In the genomic region with DNA sequence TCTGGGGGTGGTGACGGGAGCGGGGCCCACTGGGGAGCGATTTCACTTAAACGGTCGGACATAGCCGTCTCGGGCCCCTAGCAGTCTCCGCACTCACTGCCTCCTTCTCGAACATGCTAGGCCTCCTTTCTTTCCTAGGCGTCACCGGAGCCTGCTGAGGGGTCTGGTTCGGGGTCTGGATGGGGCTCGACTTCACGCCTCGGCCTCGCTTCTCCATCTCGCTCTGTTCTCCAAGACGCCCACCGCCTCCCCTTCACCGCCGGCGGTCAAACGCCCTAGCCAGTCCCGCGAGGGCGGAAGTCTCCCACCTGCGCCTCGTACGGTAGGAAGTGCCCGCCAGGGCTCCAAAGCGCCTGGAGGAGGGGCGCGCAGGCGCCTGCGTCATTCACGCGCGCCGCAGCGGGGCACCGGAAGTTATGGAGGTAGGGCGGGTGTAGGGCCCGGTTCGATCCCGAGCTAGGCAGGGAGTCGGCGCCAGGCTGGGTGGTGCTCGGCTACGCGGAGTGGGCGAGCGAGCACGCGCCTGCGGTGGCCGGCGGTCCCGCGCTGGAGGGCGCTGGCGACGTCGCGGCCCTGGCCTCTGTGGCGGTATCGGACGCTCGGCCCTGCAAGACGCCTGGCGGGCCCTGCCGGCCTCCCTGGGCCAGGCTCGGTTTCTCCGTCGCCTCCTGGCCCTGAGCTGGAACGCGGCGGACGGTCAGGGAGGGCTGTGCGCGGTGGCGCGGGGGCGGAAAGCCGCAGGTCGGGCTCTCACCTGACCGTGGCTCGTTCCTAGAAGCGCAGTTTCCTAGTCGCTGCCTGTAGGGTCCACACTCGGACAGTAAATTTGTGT, we compare ENCODE assay signal across 1 cellular context.
TF ChIP-seq lines count a peak whose summit lies in the region.

A gene with protein sequence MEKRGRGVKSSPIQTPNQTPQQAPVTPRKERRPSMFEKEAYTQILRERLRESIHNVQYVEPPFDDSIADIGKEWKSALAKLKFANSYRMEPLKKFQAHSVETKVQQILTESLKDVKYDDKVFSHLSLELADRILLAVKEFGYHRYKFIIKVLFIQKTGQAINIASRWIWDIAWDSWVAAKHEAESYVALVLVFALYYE (minus strand): TSS at position 331 of the 832 bp plus-strand sequence. CDS start 114 bp downstream, at position 217.
A gene (plus strand): TSS at position 381 of the 832 bp plus-strand sequence. CDS start 36 bp downstream, at position 417.

TF ChIP-seq in WTC11, 78 proteins besides CTCF, POLR2A, EP300 and RAD21 (continued from another document and continues in another):
- TF ChIP-seq, protein P1, sequence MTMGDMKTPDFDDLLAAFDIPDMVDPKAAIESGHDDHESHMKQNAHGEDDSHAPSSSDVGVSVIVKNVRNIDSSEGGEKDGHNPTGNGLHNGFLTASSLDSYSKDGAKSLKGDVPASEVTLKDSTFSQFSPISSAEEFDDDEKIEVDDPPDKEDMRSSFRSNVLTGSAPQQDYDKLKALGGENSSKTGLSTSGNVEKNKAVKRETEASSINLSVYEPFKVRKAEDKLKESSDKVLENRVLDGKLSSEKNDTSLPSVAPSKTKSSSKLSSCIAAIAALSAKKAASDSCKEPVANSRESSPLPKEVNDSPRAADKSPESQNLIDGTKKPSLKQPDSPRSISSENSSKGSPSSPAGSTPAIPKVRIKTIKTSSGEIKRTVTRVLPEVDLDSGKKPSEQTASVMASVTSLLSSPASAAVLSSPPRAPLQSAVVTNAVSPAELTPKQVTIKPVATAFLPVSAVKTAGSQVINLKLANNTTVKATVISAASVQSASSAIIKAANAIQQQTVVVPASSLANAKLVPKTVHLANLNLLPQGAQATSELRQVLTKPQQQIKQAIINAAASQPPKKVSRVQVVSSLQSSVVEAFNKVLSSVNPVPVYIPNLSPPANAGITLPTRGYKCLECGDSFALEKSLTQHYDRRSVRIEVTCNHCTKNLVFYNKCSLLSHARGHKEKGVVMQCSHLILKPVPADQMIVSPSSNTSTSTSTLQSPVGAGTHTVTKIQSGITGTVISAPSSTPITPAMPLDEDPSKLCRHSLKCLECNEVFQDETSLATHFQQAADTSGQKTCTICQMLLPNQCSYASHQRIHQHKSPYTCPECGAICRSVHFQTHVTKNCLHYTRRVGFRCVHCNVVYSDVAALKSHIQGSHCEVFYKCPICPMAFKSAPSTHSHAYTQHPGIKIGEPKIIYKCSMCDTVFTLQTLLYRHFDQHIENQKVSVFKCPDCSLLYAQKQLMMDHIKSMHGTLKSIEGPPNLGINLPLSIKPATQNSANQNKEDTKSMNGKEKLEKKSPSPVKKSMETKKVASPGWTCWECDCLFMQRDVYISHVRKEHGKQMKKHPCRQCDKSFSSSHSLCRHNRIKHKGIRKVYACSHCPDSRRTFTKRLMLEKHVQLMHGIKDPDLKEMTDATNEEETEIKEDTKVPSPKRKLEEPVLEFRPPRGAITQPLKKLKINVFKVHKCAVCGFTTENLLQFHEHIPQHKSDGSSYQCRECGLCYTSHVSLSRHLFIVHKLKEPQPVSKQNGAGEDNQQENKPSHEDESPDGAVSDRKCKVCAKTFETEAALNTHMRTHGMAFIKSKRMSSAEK (CRISPR knock-in tag; IDR thresholded peaks at IDR 0.05; ENCODE audit: borderline replicate concordance): no peak
- TF ChIP-seq JAZF1 (CRISPR knock-in tag; IDR thresholded peaks at IDR 0.05): no peak
- TF ChIP-seq ZNF671 (CRISPR knock-in tag; IDR thresholded peaks at IDR 0.05): no peak
- TF ChIP-seq MXD4 (CRISPR knock-in tag; IDR thresholded peaks at IDR 0.05; ENCODE audit: borderline replicate concordance): no peak
- no peak; the same call in none of the 2 replicates for TF ChIP-seq ZBTB21 (CRISPR knock-in tag; IDR thresholded peaks at IDR 0.05; ENCODE audit: borderline replicate concordance)
- TF ChIP-seq FOXK1 (CRISPR knock-in tag; IDR thresholded peaks at IDR 0.05): peak; percentile 84
- TF ChIP-seq ZNF317 (CRISPR knock-in tag; IDR thresholded peaks at IDR 0.05; ENCODE audit: borderline replicate concordance, low read depth): no peak
- TF ChIP-seq TP53 (CRISPR knock-in tag; IDR thresholded peaks at IDR 0.05): peak; percentile 86
- no peak for TF ChIP-seq ELF4 (CRISPR knock-in tag; IDR thresholded peaks at IDR 0.05; ENCODE audit: low read depth)
- TF ChIP-seq, protein P2, sequence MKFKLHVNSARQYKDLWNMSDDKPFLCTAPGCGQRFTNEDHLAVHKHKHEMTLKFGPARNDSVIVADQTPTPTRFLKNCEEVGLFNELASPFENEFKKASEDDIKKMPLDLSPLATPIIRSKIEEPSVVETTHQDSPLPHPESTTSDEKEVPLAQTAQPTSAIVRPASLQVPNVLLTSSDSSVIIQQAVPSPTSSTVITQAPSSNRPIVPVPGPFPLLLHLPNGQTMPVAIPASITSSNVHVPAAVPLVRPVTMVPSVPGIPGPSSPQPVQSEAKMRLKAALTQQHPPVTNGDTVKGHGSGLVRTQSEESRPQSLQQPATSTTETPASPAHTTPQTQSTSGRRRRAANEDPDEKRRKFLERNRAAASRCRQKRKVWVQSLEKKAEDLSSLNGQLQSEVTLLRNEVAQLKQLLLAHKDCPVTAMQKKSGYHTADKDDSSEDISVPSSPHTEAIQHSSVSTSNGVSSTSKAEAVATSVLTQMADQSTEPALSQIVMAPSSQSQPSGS (CRISPR knock-in tag; IDR thresholded peaks at IDR 0.05; ENCODE audit: borderline replicate concordance, low read depth): no peak
- TF ChIP-seq, protein P3, sequence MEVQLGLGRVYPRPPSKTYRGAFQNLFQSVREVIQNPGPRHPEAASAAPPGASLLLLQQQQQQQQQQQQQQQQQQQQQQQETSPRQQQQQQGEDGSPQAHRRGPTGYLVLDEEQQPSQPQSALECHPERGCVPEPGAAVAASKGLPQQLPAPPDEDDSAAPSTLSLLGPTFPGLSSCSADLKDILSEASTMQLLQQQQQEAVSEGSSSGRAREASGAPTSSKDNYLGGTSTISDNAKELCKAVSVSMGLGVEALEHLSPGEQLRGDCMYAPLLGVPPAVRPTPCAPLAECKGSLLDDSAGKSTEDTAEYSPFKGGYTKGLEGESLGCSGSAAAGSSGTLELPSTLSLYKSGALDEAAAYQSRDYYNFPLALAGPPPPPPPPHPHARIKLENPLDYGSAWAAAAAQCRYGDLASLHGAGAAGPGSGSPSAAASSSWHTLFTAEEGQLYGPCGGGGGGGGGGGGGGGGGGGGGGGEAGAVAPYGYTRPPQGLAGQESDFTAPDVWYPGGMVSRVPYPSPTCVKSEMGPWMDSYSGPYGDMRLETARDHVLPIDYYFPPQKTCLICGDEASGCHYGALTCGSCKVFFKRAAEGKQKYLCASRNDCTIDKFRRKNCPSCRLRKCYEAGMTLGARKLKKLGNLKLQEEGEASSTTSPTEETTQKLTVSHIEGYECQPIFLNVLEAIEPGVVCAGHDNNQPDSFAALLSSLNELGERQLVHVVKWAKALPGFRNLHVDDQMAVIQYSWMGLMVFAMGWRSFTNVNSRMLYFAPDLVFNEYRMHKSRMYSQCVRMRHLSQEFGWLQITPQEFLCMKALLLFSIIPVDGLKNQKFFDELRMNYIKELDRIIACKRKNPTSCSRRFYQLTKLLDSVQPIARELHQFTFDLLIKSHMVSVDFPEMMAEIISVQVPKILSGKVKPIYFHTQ (CRISPR knock-in tag; IDR thresholded peaks at IDR 0.05): no peak
- TF ChIP-seq TCF7 (CRISPR knock-in tag; IDR thresholded peaks at IDR 0.05; ENCODE audit: low read depth): no peak
- TF ChIP-seq, protein P4, sequence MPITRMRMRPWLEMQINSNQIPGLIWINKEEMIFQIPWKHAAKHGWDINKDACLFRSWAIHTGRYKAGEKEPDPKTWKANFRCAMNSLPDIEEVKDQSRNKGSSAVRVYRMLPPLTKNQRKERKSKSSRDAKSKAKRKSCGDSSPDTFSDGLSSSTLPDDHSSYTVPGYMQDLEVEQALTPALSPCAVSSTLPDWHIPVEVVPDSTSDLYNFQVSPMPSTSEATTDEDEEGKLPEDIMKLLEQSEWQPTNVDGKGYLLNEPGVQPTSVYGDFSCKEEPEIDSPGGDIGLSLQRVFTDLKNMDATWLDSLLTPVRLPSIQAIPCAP (CRISPR knock-in tag; IDR thresholded peaks at IDR 0.05): peak; percentile 78
- no peak for TF ChIP-seq GTF2I (CRISPR knock-in tag; conservative IDR thresholded peaks at IDR 0.05)
- TF ChIP-seq GRHL2 (CRISPR knock-in tag; IDR thresholded peaks at IDR 0.05; ENCODE audit: insufficient replicate concordance, severe bottlenecking): no peak
- TF ChIP-seq NR1H2 (CRISPR knock-in tag; IDR thresholded peaks at IDR 0.05): no peak
- TF ChIP-seq, protein P5, sequence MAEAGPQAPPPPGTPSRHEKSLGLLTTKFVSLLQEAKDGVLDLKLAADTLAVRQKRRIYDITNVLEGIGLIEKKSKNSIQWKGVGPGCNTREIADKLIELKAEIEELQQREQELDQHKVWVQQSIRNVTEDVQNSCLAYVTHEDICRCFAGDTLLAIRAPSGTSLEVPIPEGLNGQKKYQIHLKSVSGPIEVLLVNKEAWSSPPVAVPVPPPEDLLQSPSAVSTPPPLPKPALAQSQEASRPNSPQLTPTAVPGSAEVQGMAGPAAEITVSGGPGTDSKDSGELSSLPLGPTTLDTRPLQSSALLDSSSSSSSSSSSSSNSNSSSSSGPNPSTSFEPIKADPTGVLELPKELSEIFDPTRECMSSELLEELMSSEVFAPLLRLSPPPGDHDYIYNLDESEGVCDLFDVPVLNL (CRISPR knock-in tag; IDR thresholded peaks at IDR 0.05; ENCODE audit: borderline replicate concordance, low read depth): peak; percentile 78
- TF ChIP-seq CREM (CRISPR knock-in tag; IDR thresholded peaks at IDR 0.05): peak; percentile 98
- TF ChIP-seq NFYB (CRISPR knock-in tag; conservative IDR thresholded peaks at IDR 0.05; ENCODE audit: low read depth): 0 out of 2 replicates have a peak, but pooled peaks have one; percentile 47
- TF ChIP-seq SMAD3 (CRISPR knock-in tag; IDR thresholded peaks at IDR 0.05; ENCODE audit: borderline replicate concordance): no peak
- TF ChIP-seq RORB (CRISPR knock-in tag; IDR thresholded peaks at IDR 0.05): no peak
- TF ChIP-seq, protein P6, sequence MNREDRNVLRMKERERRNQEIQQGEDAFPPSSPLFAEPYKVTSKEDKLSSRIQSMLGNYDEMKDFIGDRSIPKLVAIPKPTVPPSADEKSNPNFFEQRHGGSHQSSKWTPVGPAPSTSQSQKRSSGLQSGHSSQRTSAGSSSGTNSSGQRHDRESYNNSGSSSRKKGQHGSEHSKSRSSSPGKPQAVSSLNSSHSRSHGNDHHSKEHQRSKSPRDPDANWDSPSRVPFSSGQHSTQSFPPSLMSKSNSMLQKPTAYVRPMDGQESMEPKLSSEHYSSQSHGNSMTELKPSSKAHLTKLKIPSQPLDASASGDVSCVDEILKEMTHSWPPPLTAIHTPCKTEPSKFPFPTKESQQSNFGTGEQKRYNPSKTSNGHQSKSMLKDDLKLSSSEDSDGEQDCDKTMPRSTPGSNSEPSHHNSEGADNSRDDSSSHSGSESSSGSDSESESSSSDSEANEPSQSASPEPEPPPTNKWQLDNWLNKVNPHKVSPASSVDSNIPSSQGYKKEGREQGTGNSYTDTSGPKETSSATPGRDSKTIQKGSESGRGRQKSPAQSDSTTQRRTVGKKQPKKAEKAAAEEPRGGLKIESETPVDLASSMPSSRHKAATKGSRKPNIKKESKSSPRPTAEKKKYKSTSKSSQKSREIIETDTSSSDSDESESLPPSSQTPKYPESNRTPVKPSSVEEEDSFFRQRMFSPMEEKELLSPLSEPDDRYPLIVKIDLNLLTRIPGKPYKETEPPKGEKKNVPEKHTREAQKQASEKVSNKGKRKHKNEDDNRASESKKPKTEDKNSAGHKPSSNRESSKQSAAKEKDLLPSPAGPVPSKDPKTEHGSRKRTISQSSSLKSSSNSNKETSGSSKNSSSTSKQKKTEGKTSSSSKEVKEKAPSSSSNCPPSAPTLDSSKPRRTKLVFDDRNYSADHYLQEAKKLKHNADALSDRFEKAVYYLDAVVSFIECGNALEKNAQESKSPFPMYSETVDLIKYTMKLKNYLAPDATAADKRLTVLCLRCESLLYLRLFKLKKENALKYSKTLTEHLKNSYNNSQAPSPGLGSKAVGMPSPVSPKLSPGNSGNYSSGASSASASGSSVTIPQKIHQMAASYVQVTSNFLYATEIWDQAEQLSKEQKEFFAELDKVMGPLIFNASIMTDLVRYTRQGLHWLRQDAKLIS (CRISPR knock-in tag; IDR thresholded peaks at IDR 0.05; ENCODE audit: borderline replicate concordance): peak; percentile 71; the same call in 1 of the 2 replicates
- 0 out of 2 replicates have a peak, but pooled peaks have one; percentile 62 for TF ChIP-seq JUN (CRISPR knock-in tag; IDR thresholded peaks at IDR 0.05)
- TF ChIP-seq, protein P7, sequence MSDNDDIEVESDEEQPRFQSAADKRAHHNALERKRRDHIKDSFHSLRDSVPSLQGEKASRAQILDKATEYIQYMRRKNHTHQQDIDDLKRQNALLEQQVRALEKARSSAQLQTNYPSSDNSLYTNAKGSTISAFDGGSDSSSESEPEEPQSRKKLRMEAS (CRISPR knock-in tag; IDR thresholded peaks at IDR 0.05): peak; percentile 90
- TF ChIP-seq ATF1 (CRISPR knock-in tag; IDR thresholded peaks at IDR 0.05): peak; percentile 74
- TF ChIP-seq ZNF138 (CRISPR knock-in tag; conservative IDR thresholded peaks at IDR 0.05): no peak
- TF ChIP-seq ZNF416 (CRISPR knock-in tag; IDR thresholded peaks at IDR 0.05): peak; percentile 59; the same call in 1 of the 2 replicates
- no peak for TF ChIP-seq NR3C1 (CRISPR knock-in tag; conservative IDR thresholded peaks at IDR 0.05; ENCODE audit: low read depth)
- TF ChIP-seq, protein P8, sequence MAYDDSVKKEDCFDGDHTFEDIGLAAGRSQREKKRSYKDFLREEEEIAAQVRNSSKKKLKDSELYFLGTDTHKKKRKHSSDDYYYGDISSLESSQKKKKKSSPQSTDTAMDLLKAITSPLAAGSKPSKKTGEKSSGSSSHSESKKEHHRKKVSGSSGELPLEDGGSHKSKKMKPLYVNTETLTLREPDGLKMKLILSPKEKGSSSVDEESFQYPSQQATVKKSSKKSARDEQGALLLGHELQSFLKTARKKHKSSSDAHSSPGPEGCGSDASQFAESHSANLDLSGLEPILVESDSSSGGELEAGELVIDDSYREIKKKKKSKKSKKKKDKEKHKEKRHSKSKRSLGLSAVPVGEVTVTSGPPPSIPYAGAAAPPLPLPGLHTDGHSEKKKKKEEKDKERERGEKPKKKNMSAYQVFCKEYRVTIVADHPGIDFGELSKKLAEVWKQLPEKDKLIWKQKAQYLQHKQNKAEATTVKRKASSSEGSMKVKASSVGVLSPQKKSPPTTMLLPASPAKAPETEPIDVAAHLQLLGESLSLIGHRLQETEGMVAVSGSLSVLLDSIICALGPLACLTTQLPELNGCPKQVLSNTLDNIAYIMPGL (CRISPR knock-in tag; IDR thresholded peaks at IDR 0.05): peak; percentile 98
- peak; percentile 86; the same call in 1 of the 2 replicates for TF ChIP-seq GABPB1 (CRISPR knock-in tag; IDR thresholded peaks at IDR 0.05)
- TF ChIP-seq NR2C2 (CRISPR knock-in tag; IDR thresholded peaks at IDR 0.05): no peak
- TF ChIP-seq, protein P9, sequence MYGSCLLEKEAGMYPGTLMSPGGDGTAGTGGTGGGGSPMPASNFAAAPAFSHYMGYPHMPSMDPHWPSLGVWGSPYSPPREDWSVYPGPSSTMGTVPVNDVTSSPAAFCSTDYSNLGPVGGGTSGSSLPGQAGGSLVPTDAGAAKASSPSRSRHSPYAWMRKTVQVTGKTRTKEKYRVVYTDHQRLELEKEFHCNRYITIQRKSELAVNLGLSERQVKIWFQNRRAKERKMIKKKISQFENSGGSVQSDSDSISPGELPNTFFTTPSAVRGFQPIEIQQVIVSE (CRISPR knock-in tag; IDR thresholded peaks at IDR 0.05; ENCODE audit: borderline replicate concordance): no peak
- TF ChIP-seq, protein P10, sequence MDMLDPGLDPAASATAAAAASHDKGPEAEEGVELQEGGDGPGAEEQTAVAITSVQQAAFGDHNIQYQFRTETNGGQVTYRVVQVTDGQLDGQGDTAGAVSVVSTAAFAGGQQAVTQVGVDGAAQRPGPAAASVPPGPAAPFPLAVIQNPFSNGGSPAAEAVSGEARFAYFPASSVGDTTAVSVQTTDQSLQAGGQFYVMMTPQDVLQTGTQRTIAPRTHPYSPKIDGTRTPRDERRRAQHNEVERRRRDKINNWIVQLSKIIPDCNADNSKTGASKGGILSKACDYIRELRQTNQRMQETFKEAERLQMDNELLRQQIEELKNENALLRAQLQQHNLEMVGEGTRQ (CRISPR knock-in tag; IDR thresholded peaks at IDR 0.05): no peak; the same call in 1 of the 2 replicates
